ENCODE assay signal across 16 cellular contexts in genomic region chr1:56539403-56539802, GRCh38. TPM values are rescaled to one million over a fixed set of nuclear protein-coding genes. Genes with fewer than 3 reads are reported as not detected.
DNase-seq lines count a peak whose midpoint lies in the region; ATAC-seq, FAIRE-seq and TF ChIP-seq lines count a peak whose summit lies in the region.
"Had no signal": no experiment of that assay in that cellular context is flagged by ENCODE, and none has a peak within 500 bp of the region (broad histone marks: within the 10 kb centered on the region; RNA-seq: fewer than 3 reads in every experiment).

No MANE protein-coding gene starts in this region.

- FAIRE-seq in kidney (lab: Jason Lieb, UNC): no peak

- H3K9ac ChIP-seq in kidney (ENCODE audit: low read length in 2 of 2): no peak overlapping the region

- intact Hi-C loops in Right ventricle myocardium superior (cut with DNase I) (loop anchor here (5.0 kb wide), 1 partner anchor 33 kb away; no protein-coding TSS in a partner anchor), Right ventricle myocardium inferior (cut with DNase I) (no loop called here), left ventricle myocardium inferior (cut with micrococcal nuclease) (no loop called here), left lung (cut with DNase I) (no loop called here), thyroid gland (cut with DNase I) (no loop called here), dorsolateral prefrontal cortex (cut with DNase I) (no loop called here), kidney (cut with DNase I) (no loop called here)

- TF ChIP-seq CTCF in left ventricle myocardium inferior (IDR thresholded peaks at IDR 0.05; ENCODE audit: borderline replicate concordance) (no peak), left lung (IDR thresholded peaks at IDR 0.05) (no peak), thyroid gland (IDR thresholded peaks at IDR 0.05) (no peak), dorsolateral prefrontal cortex (IDR thresholded peaks at IDR 0.05 in 54 of 56, conservative IDR thresholded peaks at IDR 0.05 in 2 of 56; ENCODE audit: low read depth in 1 of 56, partially characterized antibody in 56 of 56) (no peak), kidney (IDR thresholded peaks at IDR 0.05; ENCODE audit: borderline replicate concordance, extremely low read depth, insufficient read depth) (no peak)

- peak overlapping the region; percentile 82 for H3K27ac ChIP-seq in left ventricle myocardium inferior (replicated peaks)
- no peak overlapping the region for H3K27ac ChIP-seq in left lung
- peak overlapping the region; percentile 46 to 76 (median 70) for H3K27ac ChIP-seq in thyroid gland
- H3K27ac ChIP-seq in dorsolateral prefrontal cortex: peak overlapping the region in 29 of 59 donors; percentile 0 to 67 (median 36)
- no peak overlapping the region for H3K27ac ChIP-seq in kidney (ENCODE audit: low read depth in 2 of 2, low read length in 2 of 2)

- H3K4me1 ChIP-seq in left ventricle myocardium inferior (peaks cover 100% of the 10 kb centered on the region), left lung (peaks cover 13 to 30% of the 10 kb centered on the region in 2 donors), thyroid gland (peaks cover 86 to 93% of the 10 kb centered on the region in 2 donors), kidney (ENCODE audit: control insufficient read depth in 1 of 2, insufficient read depth in 1 of 2, low read depth in 1 of 2, low read length in 2 of 2) (peaks cover 15 to 35% of the 10 kb centered on the region in 2 donors)

- 22 to 26% methylated on average over 2 of the region's 2 CpGs for WGBS in thyroid gland, 2 donors

- DNase-seq in Right ventricle myocardium superior (no peak), Right ventricle myocardium inferior (ENCODE audit: missing footprints) (no peak), left ventricle myocardium inferior (no peak), left lung (no peak), thyroid gland (no peak), dorsolateral prefrontal cortex (no peak), kidney (no peak)
- DNase-seq: C1 segment of cervical spinal cord, HCEC 1CT, KG1, NCI-H1048, NCI-H146, NCI-H2081 treated with DMSO at 0.1 percent for 48 hours, NCI-H526 treated with DMSO at 0.1 percent for 48 hours, PC-3 had no signal

- ATAC-seq in Right ventricle myocardium superior (ENCODE audit: poor library complexity) (peak; percentile 10), Right ventricle myocardium inferior (no peak), left lung (peak; percentile 25), HG02623 (IDR thresholded peaks at IDR 0.05; ENCODE audit: unreplicated experiment) (no peak)
- ATAC-seq: PC-3 had no signal

- H3K4me3 ChIP-seq in left ventricle myocardium inferior (no peak overlapping the region), left lung (no peak overlapping the region), thyroid gland (replicated peaks in 1 of 3) (no peak overlapping the region), dorsolateral prefrontal cortex (no peak overlapping the region), kidney (ENCODE audit: low read length in 2 of 2) (no peak overlapping the region)

- H3K36me3 ChIP-seq in left ventricle myocardium inferior (peaks cover 25% of the 10 kb centered on the region), left lung (peaks cover 0 to 29% of the 10 kb centered on the region in 2 donors), thyroid gland (peaks cover 22 to 25% of the 10 kb centered on the region in 2 donors), kidney (ENCODE audit: control insufficient read depth in 1 of 2, insufficient read depth in 2 of 2, low read length in 2 of 2) (peaks cover 11 to 24% of the 10 kb centered on the region in 2 donors)

- no peaks in the 10 kb centered on the region for H3K9me3 ChIP-seq in left ventricle myocardium inferior (replicated peaks)
- no peaks in the 10 kb centered on the region for H3K9me3 ChIP-seq in left lung
- no peaks in the 10 kb centered on the region for H3K9me3 ChIP-seq in thyroid gland
- H3K9me3 ChIP-seq in kidney (ENCODE audit: control insufficient read depth in 1 of 2, low read length in 2 of 2): no peaks in the 10 kb centered on the region

- no peaks in the 10 kb centered on the region for H3K27me3 ChIP-seq in left ventricle myocardium inferior (ENCODE audit: low read depth)
- H3K27me3 ChIP-seq in left lung: no peaks in the 10 kb centered on the region
- H3K27me3 ChIP-seq in thyroid gland: no peaks in the 10 kb centered on the region
- peaks cover 0 to 7% (median 0%) of the 10 kb centered on the region in 45 donors for H3K27me3 ChIP-seq in dorsolateral prefrontal cortex

- no peak for TF ChIP-seq POLR2A in thyroid gland (IDR thresholded peaks at IDR 0.05)

RNA-seq across cellular contexts. Expression of gene PLPP3, which starts 40.0 kb away (rescaled TPM):
- 117 TPM for total RNA-seq in Right ventricle myocardium superior
- 143 TPM for total RNA-seq in Right ventricle myocardium inferior
- total RNA-seq in left ventricle myocardium inferior: 101 TPM
- 100 to 1,000 TPM in 1 of 2 donors, 10 to 100 TPM in 1; 44.5 to 112 TPM for total RNA-seq in left lung
- total RNA-seq in thyroid gland: 100 to 1,000 TPM; 257 to 764 (median 675) TPM
- 100 to 1,000 TPM in 79 of 120 experiments, 10 to 100 TPM in 41; 59.9 to 264 (median 115) TPM for total RNA-seq in dorsolateral prefrontal cortex
- total RNA-seq in kidney: 107 TPM
- 100 TPM for polyA plus RNA-seq in kidney (ENCODE audit: insufficient read depth, low read depth, low replicate concordance)

Comparison
In these comparisons a context has a peak if more than half of its experiments do, and no peak if none do; other contexts are left out.
1. ATAC-seq: peak in Right ventricle myocardium superior (single experiment) and left lung (single experiment); none in Right ventricle myocardium inferior (single experiment) and HG02623 (single experiment).
2. H3K27ac ChIP-seq: peak in left ventricle myocardium inferior (single experiment) and thyroid gland (3 of 3); none in left lung (0 of 2) and kidney (0 of 2).